ENCODE assay signal across 12 cellular contexts in the genomic region with DNA sequence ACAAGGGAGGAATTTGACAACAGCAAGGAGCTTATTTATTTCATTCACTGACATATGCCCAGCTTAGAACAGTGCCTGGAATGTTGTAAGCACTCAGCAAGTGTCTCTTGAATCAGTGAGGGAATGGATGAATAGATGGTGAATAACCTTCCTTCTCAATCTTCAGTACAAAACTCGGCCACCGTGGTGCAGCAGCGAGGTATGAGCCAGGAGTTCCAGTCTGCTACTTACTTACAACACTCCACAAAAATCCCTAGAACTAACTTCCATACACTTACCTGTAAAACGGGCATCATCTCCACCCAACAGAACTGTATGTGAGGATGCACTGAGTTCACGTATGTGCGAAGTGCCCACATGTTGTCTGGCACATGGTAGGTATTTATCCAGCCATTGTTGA.
DNase-seq lines count a peak whose midpoint lies in the region; TF ChIP-seq lines count a peak whose summit lies in the region.
"Had no signal": no experiment of that assay in that cellular context is flagged by ENCODE, and none has a peak within 500 bp of the region (broad histone marks: within the 10 kb centered on the region; RNA-seq: fewer than 3 reads in every experiment).

No MANE protein-coding gene starts in this region.

- no peak overlapping the region for H3K27ac ChIP-seq in osteoblast (ENCODE audit: low read depth, low read length)
- H3K27ac ChIP-seq: pancreas had no signal

- H3K79me2 ChIP-seq in osteoblast (ENCODE audit: insufficient read depth, low read length) = no peaks in the 10 kb centered on the region

- no peaks in the 10 kb centered on the region for H3K4me1 ChIP-seq in osteoblast (ENCODE audit: insufficient read depth, low read length)
- H3K4me1 ChIP-seq: pancreas had no signal

- DNase-seq in H7 = peak; percentile 68
- peak; percentile 28 for DNase-seq in NCI-H226
- DNase-seq in ecto neural progenitor cell (ENCODE audit: low spot score) = peak; percentile 58
- DNase-seq in osteoblast (ENCODE audit: insufficient read length, low spot score, missing footprints) = peak; percentile 36
- no peak for DNase-seq in NCI-H524 treated with DMSO at 0.1 percent for 48 hours (lab: John Stamatoyannopoulos, UW)
- no peak for DNase-seq in activated T-cell treated with anti-CD3 and anti-CD28 coated beads, Interleukin-2, amount 50 U/mL, for 1 hour
- DNase-seq in NCI-H1417 treated with DMSO at 0.1 percent for 48 hours (lab: John Stamatoyannopoulos, UW) = no peak
- DNase-seq in effector CD8-positive, alpha-beta T cell (lab: John Stamatoyannopoulos, UW) = no peak
- DNase-seq: activated T-cell treated with anti-CD3 and anti-CD28 coated beads, Interleukin-2, amount 50 U/mL, for 72 hours; NCI-H1436 treated with DMSO at 0.1 percent for 48 hours; pancreas; T-helper 9 cell had no signal

- H4K20me1 ChIP-seq in osteoblast (ENCODE audit: insufficient read depth, low read length) = no peaks in the 10 kb centered on the region

- H3K36me3 ChIP-seq in H7 (replicated peaks; ENCODE audit: control insufficient read depth, insufficient read depth, low read length) (no peaks in the 10 kb centered on the region), osteoblast (ENCODE audit: insufficient read depth, low read length) (no peaks in the 10 kb centered on the region)
- H3K36me3 ChIP-seq: pancreas had no signal

- peak; percentile 8 for TF ChIP-seq CTCF in osteoblast (IDR thresholded peaks at IDR 0.05; ENCODE audit: extremely low read depth, low read depth, low read length)

- no peaks in the 10 kb centered on the region for H3K9me3 ChIP-seq in osteoblast (ENCODE audit: low read depth, low read length)
- H3K9me3 ChIP-seq: pancreas had no signal

- H3K4me2 ChIP-seq in osteoblast (ENCODE audit: insufficient read depth, low read length) = no peak overlapping the region

- H2AFZ ChIP-seq in osteoblast (ENCODE audit: low read length) = no peak overlapping the region

- H3K4me3 ChIP-seq in H7 (ENCODE audit: insufficient read depth, low read depth, low read length) (no peak overlapping the region), osteoblast (ENCODE audit: insufficient read depth, low read length) (no peak overlapping the region)
- H3K4me3 ChIP-seq: pancreas had no signal

- H3K27me3 ChIP-seq in H7 (ENCODE audit: control insufficient read depth, insufficient read depth, low read length) (no peaks in the 10 kb centered on the region), osteoblast (ENCODE audit: insufficient read depth, low read length) (no peaks in the 10 kb centered on the region)
- H3K27me3 ChIP-seq: pancreas had no signal

Comparison
In these comparisons a context has a peak if more than half of its experiments do, and no peak if none do; other contexts are left out.
1. DNase-seq: peak in H7 (single experiment), NCI-H226 (single experiment), ecto neural progenitor cell (single experiment) and osteoblast (single experiment); none in NCI-H524 treated with DMSO at 0.1 percent for 48 hours (single experiment), activated T-cell treated with anti-CD3 and anti-CD28 coated beads, Interleukin-2, amount 50 U/mL, for 1 hour (single experiment), NCI-H1417 treated with DMSO at 0.1 percent for 48 hours (single experiment) and effector CD8-positive, alpha-beta T cell (single experiment).